12 cellular contexts compared by ENCODE assay signal in genomic region chr22:42655693-42656092, GRCh38. TPM values are rescaled to one million over a fixed set of nuclear protein-coding genes. Genes with fewer than 3 reads are reported as not detected.
A peak's percentile ranks its signal among the peaks of the same experiment; 100 is the strongest.
DNase-seq lines count a peak whose midpoint lies in the region; ATAC-seq and TF ChIP-seq lines count a peak whose summit lies in the region.
"Had no signal": no experiment of that assay in that cellular context is flagged by ENCODE, and none has a peak within 500 bp of the region (broad histone marks: within the 10 kb centered on the region; RNA-seq: fewer than 3 reads in every experiment).

No MANE protein-coding gene starts in this region.

- H3K4me3 Mint-ChIP-seq in memory B cell = peak overlapping the region; percentile 64
- H3K4me3 Mint-ChIP-seq in activated T-helper 2 cell treated with anti-CD3 and anti-CD28 coated beads, Interferon-gamma antibody, Interleukin-2, Interleukin-4, amounts not matched to agents 10 μg/mL and 5 μg/mL and 100 μg/mL, durations not matched to agents 14 hours and 24 hours and 36 hours (ENCODE audit: low read depth) = no peak overlapping the region
- H3K4me3 Mint-ChIP-seq: activated CD4-positive, alpha-beta memory T cell treated with anti-CD3 and anti-CD28 coated beads, Interleukin-2, amount 10 ng/mL, durations not matched to agents 7 days and 5 days had no signal

- H3K27me3 Mint-ChIP-seq in memory B cell = no peaks in the 10 kb centered on the region
- H3K27me3 Mint-ChIP-seq in activated T-helper 2 cell treated with anti-CD3 and anti-CD28 coated beads, Interferon-gamma antibody, Interleukin-2, Interleukin-4, amounts not matched to agents 10 μg/mL and 5 μg/mL and 100 μg/mL, durations not matched to agents 14 hours and 24 hours and 36 hours (ENCODE audit: low read depth) = peaks cover 3% of the 10 kb centered on the region
- H3K27me3 Mint-ChIP-seq: activated CD4-positive, alpha-beta memory T cell treated with anti-CD3 and anti-CD28 coated beads, Interleukin-2, amount 10 ng/mL, durations not matched to agents 7 days and 5 days had no signal

- no peaks in the 10 kb centered on the region for H3K9me3 Mint-ChIP-seq in memory B cell
- H3K9me3 Mint-ChIP-seq in activated T-helper 2 cell treated with anti-CD3 and anti-CD28 coated beads, Interferon-gamma antibody, Interleukin-2, Interleukin-4, amounts not matched to agents 10 μg/mL and 5 μg/mL and 100 μg/mL, durations not matched to agents 14 hours and 24 hours and 36 hours = no peaks in the 10 kb centered on the region
- H3K9me3 Mint-ChIP-seq: activated CD4-positive, alpha-beta memory T cell treated with anti-CD3 and anti-CD28 coated beads, Interleukin-2, amount 10 ng/mL, durations not matched to agents 7 days and 5 days had no signal

- no peaks in the 10 kb centered on the region for H3K27me3 ChIP-seq in effector memory CD4-positive, alpha-beta T cell (replicated peaks; ENCODE audit: control insufficient read depth, insufficient read depth, low read length, poor library complexity, severe bottlenecking)
- H3K27me3 ChIP-seq: tibial artery had no signal

- no peaks in the 10 kb centered on the region for H3K36me3 Mint-ChIP-seq in memory B cell
- H3K36me3 Mint-ChIP-seq in activated T-helper 2 cell treated with anti-CD3 and anti-CD28 coated beads, Interferon-gamma antibody, Interleukin-2, Interleukin-4, amounts not matched to agents 10 μg/mL and 5 μg/mL and 100 μg/mL, durations not matched to agents 14 hours and 24 hours and 36 hours (ENCODE audit: low read depth) = no peaks in the 10 kb centered on the region

- intact Hi-C loops in activated T-helper 2 cell treated with anti-CD3 and anti-CD28 coated beads, Interferon-gamma antibody, Interleukin-2, Interleukin-4, amounts not matched to agents 10 μg/mL and 5 μg/mL and 100 μg/mL, durations not matched to agents 14 hours and 24 hours and 36 hours (cut with micrococcal nuclease) = no loop called here

- no peak for TF ChIP-seq POLR2A in GM18505 (IDR thresholded peaks at IDR 0.05; ENCODE audit: borderline replicate concordance, extremely low read depth, insufficient read depth, insufficient read length)

- ATAC-seq in HG02943 (IDR thresholded peaks at IDR 0.05; ENCODE audit: low read depth, unreplicated experiment) (peak; percentile 64), memory B cell (ENCODE audit: low read depth) (peak; percentile 99), GM18505 (IDR thresholded peaks at IDR 0.05; ENCODE audit: unreplicated experiment) (no peak)

- DNase-seq in GM10266 (ENCODE audit: extremely low spot score) (peak; percentile 55), NCI-H345 (lab: John Stamatoyannopoulos, UW) (peak; percentile 89), memory B cell (ENCODE audit: low spot score in 2 of 2) (peak; percentile 58 to 78), pons (ENCODE audit: low spot score) (no peak)
- no peak for DNase-seq in activated T-helper 2 cell treated with anti-CD3 and anti-CD28 coated beads, Interferon-gamma antibody, Interleukin-2, Interleukin-4, amounts not matched to agents 10 μg/mL and 5 μg/mL and 100 μg/mL, durations not matched to agents 14 hours and 24 hours and 36 hours (ENCODE audit: low spot score)
- no peak for DNase-seq in effector memory CD4-positive, alpha-beta T cell
- DNase-seq: activated CD4-positive, alpha-beta memory T cell treated with anti-CD3 and anti-CD28 coated beads, Interleukin-2, amount 10 ng/mL, durations not matched to agents 7 days and 5 days; occipital lobe; tibial artery had no signal

- no peak overlapping the region for H3K27ac ChIP-seq in effector memory CD4-positive, alpha-beta T cell (ENCODE audit: insufficient read depth, low read length, poor library complexity, severe bottlenecking)
- H3K27ac ChIP-seq: tibial artery had no signal

- peak overlapping the region; percentile 91 for H3K27ac Mint-ChIP-seq in memory B cell
- H3K27ac Mint-ChIP-seq in activated T-helper 2 cell treated with anti-CD3 and anti-CD28 coated beads, Interferon-gamma antibody, Interleukin-2, Interleukin-4, amounts not matched to agents 10 μg/mL and 5 μg/mL and 100 μg/mL, durations not matched to agents 14 hours and 24 hours and 36 hours = no peak overlapping the region
- H3K27ac Mint-ChIP-seq: activated CD4-positive, alpha-beta memory T cell treated with anti-CD3 and anti-CD28 coated beads, Interleukin-2, amount 10 ng/mL, durations not matched to agents 7 days and 5 days had no signal

- no peaks in the 10 kb centered on the region for H3K4me1 ChIP-seq in effector memory CD4-positive, alpha-beta T cell (ENCODE audit: control insufficient read depth, insufficient read depth, low read length, poor library complexity, severe bottlenecking)
- H3K4me1 ChIP-seq: tibial artery had no signal

- peaks cover 20% of the 10 kb centered on the region for H3K4me1 Mint-ChIP-seq in memory B cell
- H3K4me1 Mint-ChIP-seq in activated T-helper 2 cell treated with anti-CD3 and anti-CD28 coated beads, Interferon-gamma antibody, Interleukin-2, Interleukin-4, amounts not matched to agents 10 μg/mL and 5 μg/mL and 100 μg/mL, durations not matched to agents 14 hours and 24 hours and 36 hours (ENCODE audit: low read depth) = no peaks in the 10 kb centered on the region
- H3K4me1 Mint-ChIP-seq: activated CD4-positive, alpha-beta memory T cell treated with anti-CD3 and anti-CD28 coated beads, Interleukin-2, amount 10 ng/mL, durations not matched to agents 7 days and 5 days had no signal

- H3K36me3 ChIP-seq in effector memory CD4-positive, alpha-beta T cell (ENCODE audit: control insufficient read depth, insufficient read depth, low read length) = no peaks in the 10 kb centered on the region
- H3K36me3 ChIP-seq: tibial artery had no signal

- no peaks in the 10 kb centered on the region for H3K9me3 ChIP-seq in effector memory CD4-positive, alpha-beta T cell (ENCODE audit: control insufficient read depth, low read length)
- H3K9me3 ChIP-seq: tibial artery had no signal

- TF ChIP-seq CTCF in GM10266 (IDR thresholded peaks at IDR 0.05; ENCODE audit: control insufficient read depth, insufficient read depth, low read depth, missing control alignments) = no peak

- no peak overlapping the region for H3K4me3 ChIP-seq in effector memory CD4-positive, alpha-beta T cell (ENCODE audit: insufficient read depth, low read depth, low read length, poor library complexity, severe bottlenecking)
- H3K4me3 ChIP-seq: tibial artery had no signal

RNA-seq across cellular contexts. Expression of gene CYB5R3, which starts 6.5 kb away (rescaled TPM):
- total RNA-seq in activated T-helper 2 cell treated with anti-CD3 and anti-CD28 coated beads, Interferon-gamma antibody, Interleukin-2, Interleukin-4, amounts not matched to agents 10 μg/mL and 5 μg/mL and 100 μg/mL, durations not matched to agents 14 hours and 24 hours and 36 hours = 87.3 and 88.6 TPM in 2 replicates

RNA-seq across cellular contexts. Expression of gene ATP5MGL, which starts 15.3 kb away (rescaled TPM):
- 0.71 and 1.2 TPM in 2 replicates for total RNA-seq in activated T-helper 2 cell treated with anti-CD3 and anti-CD28 coated beads, Interferon-gamma antibody, Interleukin-2, Interleukin-4, amounts not matched to agents 10 μg/mL and 5 μg/mL and 100 μg/mL, durations not matched to agents 14 hours and 24 hours and 36 hours
- total RNA-seq: LHCN-M2 had no signal

RNA-seq across cellular contexts. Expression of gene POLDIP3, which starts 41.0 kb away (rescaled TPM):
- total RNA-seq in activated T-helper 2 cell treated with anti-CD3 and anti-CD28 coated beads, Interferon-gamma antibody, Interleukin-2, Interleukin-4, amounts not matched to agents 10 μg/mL and 5 μg/mL and 100 μg/mL, durations not matched to agents 14 hours and 24 hours and 36 hours = 74.7 and 80.7 TPM in 2 replicates

Comparison
In these comparisons a context has a peak if more than half of its experiments do, and no peak if none do; other contexts are left out.
1. DNase-seq: peak in GM10266 (single experiment), NCI-H345 (single experiment) and memory B cell (2 of 2); none in pons (single experiment), activated T-helper 2 cell treated with anti-CD3 and anti-CD28 coated beads, Interferon-gamma antibody, Interleukin-2, Interleukin-4, amounts not matched to agents 10 μg/mL and 5 μg/mL and 100 μg/mL, durations not matched to agents 14 hours and 24 hours and 36 hours (single experiment) and effector memory CD4-positive, alpha-beta T cell (0 of 3).